ENCODE assay signal across 16 cellular contexts in the genomic region with DNA sequence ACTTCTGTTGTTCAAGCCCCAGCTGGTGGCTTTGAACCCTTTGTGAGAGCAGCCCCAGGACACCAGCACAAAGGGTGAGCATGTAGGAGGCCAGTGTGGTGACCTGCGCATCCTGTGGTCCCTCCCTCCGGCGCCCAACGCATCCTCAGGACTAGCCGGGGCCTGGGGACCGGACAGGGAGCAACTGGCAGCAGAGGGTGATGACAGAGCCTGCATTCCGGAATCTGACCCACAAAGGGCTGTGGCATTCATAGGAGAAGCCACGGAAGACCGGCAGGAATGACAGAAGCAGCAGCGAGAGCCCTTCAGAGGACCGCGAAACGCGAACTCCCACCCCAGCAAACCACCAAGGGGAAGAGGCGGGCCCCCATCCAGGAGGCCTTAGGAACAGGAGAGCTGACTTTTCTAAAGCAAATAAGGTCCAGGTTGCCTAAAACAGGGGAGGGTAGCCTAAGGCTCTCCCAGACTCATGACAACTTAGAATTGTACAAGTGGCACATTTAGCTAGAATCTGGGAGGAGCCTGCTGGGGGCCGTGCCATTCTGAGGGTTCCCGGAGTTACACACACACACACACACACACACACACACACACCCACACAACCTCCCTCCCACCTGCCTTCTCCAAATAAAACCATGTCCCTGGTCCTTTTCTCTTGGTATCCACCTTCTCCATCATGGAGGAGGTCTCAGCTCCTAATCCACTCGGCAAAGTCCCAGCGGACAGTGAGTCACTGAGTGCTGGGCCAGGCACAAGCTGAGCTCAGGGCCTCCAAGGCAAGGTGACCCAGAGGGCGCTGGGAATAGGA.
"Had no signal": no experiment of that assay in that cellular context is flagged by ENCODE, and none has a peak within 500 bp of the region (broad histone marks: within the 10 kb centered on the region; RNA-seq: fewer than 3 reads in every experiment).

No MANE protein-coding gene starts in this region.

- H3K4me3 ChIP-seq: cardiac muscle cell, esophagus squamous epithelium, psoas muscle, suprapubic skin had no signal

- H3K4me1 ChIP-seq: foreskin keratinocyte had no signal

- H3K9me3 Mint-ChIP-seq: activated naive CD8-positive, alpha-beta T cell treated with anti-CD3 and anti-CD28 coated beads for 36 hours; activated T-cell treated with anti-CD3 and anti-CD28 coated beads, Interleukin-2, amount 50 U/mL, for 4 hours had no signal

- DNase-seq: activated CD4-positive, alpha-beta T cell treated with anti-CD3 and anti-CD28 coated beads, Interleukin-2, amount 50 U/mL, for 4 hours; activated CD4-positive, CD25-positive, alpha-beta regulatory T cell treated with anti-CD3 and anti-CD28 coated beads, Interleukin-2, amount 50 U/mL, for 72 hours; activated CD8-positive, alpha-beta memory T cell treated with anti-CD3 and anti-CD28 coated beads, Interleukin-2, amount 10 ng/mL, durations not matched to agents 7 days and 5 days; activated gamma-delta T cell treated with Interleukin-2 at 50 U/mL for 16 hours; activated naive CD8-positive, alpha-beta T cell treated with anti-CD3 and anti-CD28 coated beads for 36 hours; activated T-cell treated with anti-CD3 and anti-CD28 coated beads, Interleukin-2, amount 50 U/mL, for 4 hours; aorta; esophagus squamous epithelium; foreskin keratinocyte; naive thymus-derived CD4-positive, alpha-beta T cell; psoas muscle; stimulated activated CD4-positive, alpha-beta T cell treated with anti-CD3 and anti-CD28 coated beads, Interleukin-12 subunit alpha, Interleukin-12 subunit beta, amount 100 ng/mL, for 4 hours; stimulated activated naive CD4-positive, alpha-beta T cell treated with Interleukin-2 at 50 U/mL for 16 hours had no signal

- H3K36me3 ChIP-seq: cardiac muscle cell, esophagus squamous epithelium, suprapubic skin had no signal

- H3K36me3 Mint-ChIP-seq: activated CD8-positive, alpha-beta memory T cell treated with anti-CD3 and anti-CD28 coated beads, Interleukin-2, amount 10 ng/mL, durations not matched to agents 7 days and 5 days; activated naive CD8-positive, alpha-beta T cell treated with anti-CD3 and anti-CD28 coated beads for 36 hours; naive thymus-derived CD4-positive, alpha-beta T cell had no signal

- ATAC-seq: activated CD8-positive, alpha-beta memory T cell treated with anti-CD3 and anti-CD28 coated beads, Interleukin-2, amount 10 ng/mL, durations not matched to agents 7 days and 5 days; activated T-cell treated with anti-CD3 and anti-CD28 coated beads, Interleukin-2, amount 50 U/mL, for 4 hours; foreskin keratinocyte; naive thymus-derived CD4-positive, alpha-beta T cell; psoas muscle; sciatic nerve had no signal

- H3K27me3 ChIP-seq: cardiac muscle cell, foreskin keratinocyte, suprapubic skin had no signal

- H3K9me3 ChIP-seq: esophagus squamous epithelium, psoas muscle, suprapubic skin had no signal

- H3K27ac ChIP-seq: cardiac muscle cell, esophagus squamous epithelium, foreskin keratinocyte, psoas muscle, suprapubic skin had no signal

- H3K27ac Mint-ChIP-seq: activated CD8-positive, alpha-beta memory T cell treated with anti-CD3 and anti-CD28 coated beads, Interleukin-2, amount 10 ng/mL, durations not matched to agents 7 days and 5 days; activated naive CD8-positive, alpha-beta T cell treated with anti-CD3 and anti-CD28 coated beads for 36 hours; naive thymus-derived CD4-positive, alpha-beta T cell had no signal

- H3K4me1 Mint-ChIP-seq: activated CD8-positive, alpha-beta memory T cell treated with anti-CD3 and anti-CD28 coated beads, Interleukin-2, amount 10 ng/mL, durations not matched to agents 7 days and 5 days; activated naive CD8-positive, alpha-beta T cell treated with anti-CD3 and anti-CD28 coated beads for 36 hours had no signal

- H3K4me3 Mint-ChIP-seq: activated CD8-positive, alpha-beta memory T cell treated with anti-CD3 and anti-CD28 coated beads, Interleukin-2, amount 10 ng/mL, durations not matched to agents 7 days and 5 days; activated naive CD8-positive, alpha-beta T cell treated with anti-CD3 and anti-CD28 coated beads for 36 hours; activated T-cell treated with anti-CD3 and anti-CD28 coated beads, Interleukin-2, amount 50 U/mL, for 4 hours; naive thymus-derived CD4-positive, alpha-beta T cell had no signal
